ENCODE assay signal across 8 cellular contexts in the genomic region with DNA sequence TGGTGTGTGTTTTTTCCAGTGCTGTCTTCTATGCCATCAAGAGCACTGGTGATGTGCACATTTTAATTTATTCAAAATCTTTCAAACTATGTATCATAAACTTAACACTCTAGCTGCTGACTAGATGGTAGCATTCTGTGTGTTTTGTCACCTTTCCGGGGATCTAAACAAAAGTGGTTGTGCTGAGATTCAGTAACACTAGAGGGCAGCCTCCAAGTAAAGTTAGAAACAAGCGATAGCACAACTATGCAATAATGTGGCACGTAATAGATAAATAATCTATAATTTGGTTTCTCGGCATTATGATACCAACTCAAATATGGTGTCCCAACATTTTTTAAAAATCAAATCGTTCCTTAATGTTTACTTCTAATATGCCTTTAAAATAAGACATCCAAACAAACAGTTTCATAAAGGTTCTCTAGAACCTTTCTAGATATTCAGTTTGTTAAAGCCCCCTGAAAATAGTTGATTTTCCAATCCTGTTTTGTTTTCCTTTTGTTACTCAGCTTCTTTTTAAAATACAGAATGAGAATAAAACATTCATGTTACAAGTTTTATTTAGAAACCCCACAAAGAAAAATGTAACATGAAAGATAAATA. TPM values are rescaled to one million over a fixed set of nuclear protein-coding genes. Genes with fewer than 3 reads are reported as not detected.
DNase-seq lines count a peak whose midpoint lies in the region; FAIRE-seq and TF ChIP-seq lines count a peak whose summit lies in the region.

No MANE protein-coding gene starts in this region.

- no peaks in the 10 kb centered on the region for H3K27me3 Mint-ChIP-seq in nephron (ENCODE audit: low read depth)

- peaks cover 11% of the 10 kb centered on the region for H3K36me3 Mint-ChIP-seq in nephron (ENCODE audit: low read depth)

- H3K4me3 Mint-ChIP-seq in nephron: no peak overlapping the region

- TF ChIP-seq CTCF in nephron (IDR thresholded peaks at IDR 0.05; ENCODE audit: unreplicated experiment in 3 of 3): peak; percentile 52 to 62 (median 54)

- peak; percentile 67 for FAIRE-seq in GM12892 (lab: Jason Lieb, UNC)

- peaks cover 78% of the 10 kb centered on the region for H3K4me1 Mint-ChIP-seq in nephron

- no peak overlapping the region for H3K27ac Mint-ChIP-seq in nephron

- DNase-seq in GM12892 (ENCODE audit: insufficient read length): no peak
- peak; percentile 23 for DNase-seq in Jurkat, Clone E6-1 (ENCODE audit: low read depth, low spot score)
- peak; percentile 9 to 54 for DNase-seq in T47D (ENCODE audit: low read depth in 1 of 2, low spot score in 1 of 2)
- DNase-seq in HuH-7.5 (ENCODE audit: low spot score): no peak
- no peak for DNase-seq in activated T-cell treated with anti-CD3 and anti-CD28 coated beads, Interleukin-2, amount 50 U/mL, for 1 hour
- no peak for DNase-seq in T-helper 2 cell
- DNase-seq in T-helper 9 cell: no peak

- H3K9me3 Mint-ChIP-seq in nephron: no peaks in the 10 kb centered on the region

- in situ Hi-C loops in T47D (cut with HindIII; ENCODE audit: low pct_unique_long_range_greater_than_20kb, low sequenced_read_pairs): no loop called here

- no peak overlapping the region for H3K4me3 ChIP-seq in Jurkat, Clone E6-1 (ENCODE audit: low read length)

- no peak for TF ChIP-seq POLR2A in GM12892 (IDR thresholded peaks at IDR 0.05; ENCODE audit: low read depth, low read length)

RNA-seq across cellular contexts. Expression of gene SEMA6A, which starts 16.9 kb away (rescaled TPM):
- 10.0 TPM for polyA plus RNA-seq in GM12892 (2012; ENCODE audit: missing spikeins)
- polyA plus RNA-seq in Jurkat, Clone E6-1 (2012; ENCODE audit: insufficient read depth, insufficient read length): 1.2 TPM

Comparison
In these comparisons a context has a peak if more than half of its experiments do, and no peak if none do; other contexts are left out.
1. DNase-seq: peak in Jurkat, Clone E6-1 (single experiment) and T47D (2 of 2); none in GM12892 (single experiment), HuH-7.5 (single experiment), activated T-cell treated with anti-CD3 and anti-CD28 coated beads, Interleukin-2, amount 50 U/mL, for 1 hour (single experiment), T-helper 2 cell (0 of 5) and T-helper 9 cell (single experiment).